Comparison of ENCODE assay signal across 25 cellular contexts in genomic region chr20:22690000-22690399, GRCh38.
"Had no signal": no experiment of that assay in that cellular context is flagged by ENCODE, and none has a peak within 500 bp of the region (broad histone marks: within the 10 kb centered on the region; RNA-seq: fewer than 3 reads in every experiment).

No MANE protein-coding gene starts in this region.

- DNase-seq: activated CD4-positive, alpha-beta T cell treated with anti-CD3 and anti-CD28 coated beads, Interleukin-2, amount 10 ng/mL, durations not matched to agents 24 days and 14 days; activated CD4-positive, alpha-beta T cell treated with anti-CD3 and anti-CD28 coated beads, Interleukin-2, amount 50 U/mL, for 4 hours; activated CD4-positive, CD25-positive, alpha-beta regulatory T cell; activated CD8-positive, alpha-beta T cell treated with anti-CD3 and anti-CD28 coated beads, Interleukin-2, amount 10 ng/mL, durations not matched to agents 7 days and 5 days; activated gamma-delta T cell; activated naive CD4-positive, alpha-beta T cell treated with anti-CD3 and anti-CD28 coated beads for 36 hours; activated T-cell treated with anti-CD3 and anti-CD28 coated beads, Interleukin-2, amount 50 U/mL, for 24 hours; adrenal gland; body of pancreas; MM.1S; NCI-H1092; NCI-H1436 treated with DMSO at 0.1 percent for 48 hours; NCI-H1694 treated with DMSO at 0.1 percent for 48 hours; NCI-H2029; NCI-H345; NCI-H524 treated with DMSO at 0.1 percent for 48 hours; PC-9; SHP77; SJCRH30; T1000; WERI-Rb-1 had no signal

- ATAC-seq: activated CD8-positive, alpha-beta T cell treated with anti-CD3 and anti-CD28 coated beads, Interleukin-2, amount 10 ng/mL, durations not matched to agents 7 days and 5 days; activated naive CD4-positive, alpha-beta T cell treated with anti-CD3 and anti-CD28 coated beads, Interleukin-2, amount 50 U/mL, for 72 hours; body of pancreas had no signal

- H3K4me3 ChIP-seq: adrenal gland, body of pancreas, breast epithelium, PC-9, SJCRH30, SK-N-MC had no signal

- H3K36me3 ChIP-seq: adrenal gland, breast epithelium, SJCRH30, WERI-Rb-1 had no signal

- H3K9me3 ChIP-seq: adrenal gland, body of pancreas, breast epithelium, SJCRH30 had no signal

- H3K27me3 ChIP-seq: adrenal gland, body of pancreas, SJCRH30 had no signal

- H3K4me1 ChIP-seq: body of pancreas, breast epithelium had no signal

- H3K27ac ChIP-seq: body of pancreas, breast epithelium, KMS-11, PC-9, SJCRH30, SK-N-MC, WERI-Rb-1 had no signal
